Comparison of ENCODE assay signal across 10 cellular contexts in genomic region chr3:152308475-152308844, GRCh38. TPM values are rescaled to one million over a fixed set of nuclear protein-coding genes. Genes with fewer than 3 reads are reported as not detected.
DNase-seq lines count a peak whose midpoint lies in the region; ATAC-seq, FAIRE-seq and TF ChIP-seq lines count a peak whose summit lies in the region.
"Had no signal": no experiment of that assay in that cellular context is flagged by ENCODE, and none has a peak within 500 bp of the region (broad histone marks: within the 10 kb centered on the region; RNA-seq: fewer than 3 reads in every experiment).

No MANE protein-coding gene starts in this region.

- CTCF ChIA-PET in MCF 10A (lab: Yijun Ruan, JAX) (interaction anchor here (0.9 to 1.4 kb wide), 3 partner anchors 10 to 135 kb away, joined by 3 to 4 read pairs (median 3); no protein-coding TSS in a partner anchor), mammary epithelial cell (lab: Charles Lee; ENCODE audit: low non-redundant PET) (interaction anchor here (0.6 kb wide), 1 partner anchor 26 kb away, joined by 3 read pairs; no protein-coding TSS in a partner anchor)

- TF ChIP-seq CTCF in MCF 10A (IDR thresholded peaks at IDR 0.05; ENCODE audit: unreplicated experiment) (no peak), mammary epithelial cell (conservative IDR thresholded peaks at IDR 0.05 in 1 of 2, IDR thresholded peaks at IDR 0.05 in 1 of 2; ENCODE audit: extremely low read depth in 1 of 2, insufficient read depth in 1 of 2, low read depth in 1 of 2, low read length in 2 of 2) (no peak), chondrocyte (IDR thresholded peaks at IDR 0.05) (no peak), uterus (IDR thresholded peaks at IDR 0.05) (no peak)

- H3K36me3 Mint-ChIP-seq in MCF 10A (ENCODE audit: insufficient read depth, unreplicated experiment) (peaks cover 7% of the 10 kb centered on the region), chondrocyte (ENCODE audit: low read depth) (peaks cover 6% of the 10 kb centered on the region)
- H3K36me3 Mint-ChIP-seq in naive thymus-derived CD8-positive, alpha-beta T cell: peaks cover 4 to 65% (median 8%) of the 10 kb centered on the region in 3 donors

- H3K4me3 Mint-ChIP-seq in MCF 10A (ENCODE audit: unreplicated experiment) (no peak overlapping the region), chondrocyte (ENCODE audit: unreplicated experiment) (no peak overlapping the region)
- H3K4me3 Mint-ChIP-seq in naive thymus-derived CD8-positive, alpha-beta T cell: peak overlapping the region in 9 of 10 donors; percentile 5 to 51 (median 31)

- dilution Hi-C loops in mammary epithelial cell (cut with HindIII; ENCODE audit: low sequenced_read_pairs): no loop called here

- H3K4me1 Mint-ChIP-seq in MCF 10A (ENCODE audit: insufficient read depth, unreplicated experiment): peaks cover 19% of the 10 kb centered on the region
- peaks cover 50% of the 10 kb centered on the region for H3K4me1 Mint-ChIP-seq in chondrocyte (ENCODE audit: low read depth)
- peaks cover 24 to 82% (median 69%) of the 10 kb centered on the region in 4 donors for H3K4me1 Mint-ChIP-seq in naive thymus-derived CD8-positive, alpha-beta T cell

- no peak for TF ChIP-seq POLR2A in uterus (IDR thresholded peaks at IDR 0.05)

- peaks cover 87% of the 10 kb centered on the region for H3K79me2 ChIP-seq in mammary epithelial cell (ENCODE audit: insufficient read depth, low read length)

- H3K27me3 Mint-ChIP-seq in MCF 10A (ENCODE audit: insufficient read depth, unreplicated experiment) (no peaks in the 10 kb centered on the region), chondrocyte (ENCODE audit: low read depth) (no peaks in the 10 kb centered on the region)
- H3K27me3 Mint-ChIP-seq in naive thymus-derived CD8-positive, alpha-beta T cell: no peaks in the 10 kb centered on the region

- no TSS peak for BruUV-seq in MCF 10A (replicated peaks; lab: Mats Ljungman, UMichigan)
- no TSS peak for BruUV-seq in mammary epithelial cell (replicated peaks; lab: Mats Ljungman, UMichigan)

- no peak overlapping the region for H3K9ac ChIP-seq in mammary epithelial cell (ENCODE audit: insufficient read depth, low read length)

- H4K20me1 ChIP-seq in mammary epithelial cell (ENCODE audit: insufficient read depth, low read length): no peaks in the 10 kb centered on the region

- in situ Hi-C loops in mammary epithelial cell (cut with MboI; ENCODE audit: low sequenced_read_pairs in 2 of 2): no loop called here

- intact Hi-C loops in MCF 10A (cut with micrococcal nuclease) (no loop called here), mammary epithelial cell (cut with micrococcal nuclease) (no loop called here), uterus (cut with DNase I; ENCODE audit: low total_unique reads) (no loop called here), posterior vena cava (cut with DNase I) (no loop called here)

- H3K4me1 ChIP-seq in mammary epithelial cell (ENCODE audit: insufficient read depth, low read length): peaks cover 32% of the 10 kb centered on the region
- peaks cover 3 to 18% of the 10 kb centered on the region in 2 donors for H3K4me1 ChIP-seq in uterus

- H3K27ac ChIP-seq in mammary epithelial cell (ENCODE audit: insufficient read depth, low read depth, low read length) (no peak overlapping the region), uterus (peak overlapping the region; percentile 83 to 92)

- H3K9me3 Mint-ChIP-seq in MCF 10A (ENCODE audit: unreplicated experiment) (no peaks in the 10 kb centered on the region), chondrocyte (ENCODE audit: low read depth) (no peaks in the 10 kb centered on the region)
- H3K9me3 Mint-ChIP-seq in naive thymus-derived CD8-positive, alpha-beta T cell: no peaks in the 10 kb centered on the region

- H3K27ac Mint-ChIP-seq in MCF 10A (ENCODE audit: low read depth, unreplicated experiment): peak overlapping the region; percentile 31
- peak overlapping the region; percentile 87 for H3K27ac Mint-ChIP-seq in chondrocyte (ENCODE audit: unreplicated experiment)
- peak overlapping the region; percentile 47 to 93 (median 68) for H3K27ac Mint-ChIP-seq in naive thymus-derived CD8-positive, alpha-beta T cell

- H3K4me2 ChIP-seq in mammary epithelial cell (ENCODE audit: insufficient read depth, low read depth, low read length): no peak overlapping the region

- no peaks in the 10 kb centered on the region for H3K27me3 ChIP-seq in mammary epithelial cell (ENCODE audit: insufficient read depth, low read length)
- no peaks in the 10 kb centered on the region for H3K27me3 ChIP-seq in uterus

- H3K9me3 ChIP-seq in mammary epithelial cell (replicated peaks; ENCODE audit: insufficient read depth, low read length): no peaks in the 10 kb centered on the region
- H3K9me3 ChIP-seq in uterus: no peaks in the 10 kb centered on the region

- no peak for FAIRE-seq in GM19239 (lab: Jason Lieb, UNC)

- H3K36me3 ChIP-seq in mammary epithelial cell (ENCODE audit: insufficient read depth, low read length) (peaks cover 2% of the 10 kb centered on the region), uterus (no peaks in the 10 kb centered on the region)

- POLR2A ChIA-PET in MCF 10A (lab: Yijun Ruan, JAX): interaction anchor here (0.7 to 4.9 kb wide), 4 partner anchors 10 to 39 kb away, joined by 4 to 45 read pairs (median 16); partner anchors contain the start of gene MBNL1
- POLR2A ChIA-PET in naive thymus-derived CD8-positive, alpha-beta T cell (lab: Charles Lee): interaction anchor here (0.9 to 2.4 kb wide), 3 partner anchors 9 to 125 kb away, joined by 3 to 5 read pairs (median 3); partner anchors contain the start of gene MBNL1

- WGBS in mammary epithelial cell (ENCODE audit: low coverage, missing lambda C conversion rate): 100% methylated on average over 1 of the region's 1 CpG

- no peak for ATAC-seq in naive thymus-derived CD8-positive, alpha-beta T cell

- no peak for DNase-seq in MCF 10A (ENCODE audit: unreplicated experiment)
- DNase-seq in mammary epithelial cell: no peak
- DNase-seq in chondrocyte (ENCODE audit: low spot score): no peak
- no peak for DNase-seq in naive thymus-derived CD8-positive, alpha-beta T cell
- no peak for DNase-seq in uterus
- DNase-seq in GM19239 (ENCODE audit: insufficient read length, low spot score): no peak
- no peak for DNase-seq in posterior vena cava (ENCODE audit: low spot score)
- no peak for DNase-seq in HK-2 (ENCODE audit: unreplicated experiment)
- DNase-seq: AML-193, caudate nucleus had no signal

- H2AFZ ChIP-seq in mammary epithelial cell (ENCODE audit: low read depth, low read length): no peak overlapping the region

- no peak overlapping the region for H3K4me3 ChIP-seq in mammary epithelial cell (replicated peaks in 1 of 3; ENCODE audit: insufficient read depth in 1 of 3, low read depth in 2 of 3, low read length in 3 of 3)
- no peak overlapping the region for H3K4me3 ChIP-seq in uterus

RNA-seq across cellular contexts. Expression of gene MBNL1, which starts 39.7 kb away (rescaled TPM):
- total RNA-seq in MCF 10A (2022): 114 and 139 TPM in 2 replicates
- total RNA-seq in mammary epithelial cell: 100 to 1,000 TPM; 107 to 188 TPM
- polyA plus RNA-seq in mammary epithelial cell: 69.5 TPM
- 363 TPM for polyA minus RNA-seq in mammary epithelial cell
- 164 to 177 TPM (median 166 TPM) in 3 replicates for total RNA-seq in chondrocyte
- 100 to 1,000 TPM; 419 to 423 TPM for total RNA-seq in naive thymus-derived CD8-positive, alpha-beta T cell
- 100 to 1,000 TPM; 298 to 370 (median 331) TPM for polyA plus RNA-seq in naive thymus-derived CD8-positive, alpha-beta T cell
- total RNA-seq in uterus: 100 to 1,000 TPM; 219 to 470 (median 243) TPM
- 100 to 1,000 TPM; 393 to 453 TPM for total RNA-seq in posterior vena cava

Comparison
In these comparisons a context has a peak if more than half of its experiments do, and no peak if none do; other contexts are left out.
1. H3K27ac Mint-ChIP-seq: peak in every context shown above with its lines; median percentile 87 in chondrocyte; 68 in naive thymus-derived CD8-positive, alpha-beta T cell; 31 in MCF 10A.
2. H3K4me3 Mint-ChIP-seq: peak in naive thymus-derived CD8-positive, alpha-beta T cell (9 of 10); none in MCF 10A (single experiment) and chondrocyte (single experiment).